8 cellular contexts compared by ENCODE assay signal in genomic region chr11:73983764-73984543, GRCh38. TPM values are rescaled to one million over a fixed set of nuclear protein-coding genes. Genes with fewer than 3 reads are reported as not detected.
DNase-seq lines count a peak whose midpoint lies in the region; ATAC-seq and TF ChIP-seq lines count a peak whose summit lies in the region.

No MANE protein-coding gene starts in this region.

- TF ChIP-seq CTCF in GM06990 (IDR thresholded peaks at IDR 0.05; ENCODE audit: insufficient read depth, low read length, poor library complexity, severe bottlenecking) (no peak), brain (conservative IDR thresholded peaks at IDR 0.05) (no peak)

- DNase-seq in GM06990 (ENCODE audit: extremely low read depth, insufficient read length), result no peak
- DNase-seq in NCI-H2227 treated with DMSO at 0.1 percent for 48 hours (lab: John Stamatoyannopoulos, UW), result peak; percentile 51
- DNase-seq in AG08395 (ENCODE audit: low spot score), result no peak

- H3K4me3 ChIP-seq in GM06990 (replicated peaks; ENCODE audit: low read depth, low read length), result peak overlapping the region; percentile 57
- H3K4me3 ChIP-seq in muscle layer of duodenum (ENCODE audit: low read depth in 1 of 2, low read length in 2 of 2), result peak overlapping the region; percentile 75 to 80

- no peak for ATAC-seq in GM18861 (IDR thresholded peaks at IDR 0.05; ENCODE audit: unreplicated experiment)
- ATAC-seq in GM21381 (IDR thresholded peaks at IDR 0.05; ENCODE audit: unreplicated experiment), result no peak
- no peak for ATAC-seq in GM18498 (IDR thresholded peaks at IDR 0.05; ENCODE audit: unreplicated experiment)

- H3K4me3 Mint-ChIP-seq in brain, result peak overlapping the region; percentile 95 to 98 (median 97)

- peaks cover 2% of the 10 kb centered on the region for H3K36me3 ChIP-seq in GM06990 (ENCODE audit: control insufficient read depth, insufficient read depth, low read length)
- H3K36me3 ChIP-seq in muscle layer of duodenum (ENCODE audit: control insufficient read depth in 1 of 2, insufficient read depth in 2 of 2, low read length in 2 of 2), result no peaks in the 10 kb centered on the region

- peak overlapping the region; percentile 95 to 99 (median 98) for H3K27ac Mint-ChIP-seq in brain

- H3K27me3 Mint-ChIP-seq in brain, result peaks cover 18% of the 10 kb centered on the region

- peaks cover 10% of the 10 kb centered on the region for H3K36me3 Mint-ChIP-seq in brain

- H3K27me3 ChIP-seq in GM06990 (replicated peaks; ENCODE audit: control insufficient read depth, insufficient read depth, low read length) (no peaks in the 10 kb centered on the region), muscle layer of duodenum (ENCODE audit: low read depth, low read length) (no peaks in the 10 kb centered on the region)

- H3K9me3 ChIP-seq in muscle layer of duodenum (ENCODE audit: control insufficient read depth in 1 of 2, low read length in 2 of 2), result no peaks in the 10 kb centered on the region

- peaks cover 41% of the 10 kb centered on the region for H3K4me1 Mint-ChIP-seq in brain

- peaks cover 0 to 2% (median 0%) of the 10 kb centered on the region in 5 experiments for H3K9me3 Mint-ChIP-seq in brain

- peak overlapping the region; percentile 90 for H3K27ac ChIP-seq in muscle layer of duodenum (ENCODE audit: low read length)

- H3K4me1 ChIP-seq in muscle layer of duodenum (ENCODE audit: control insufficient read depth in 1 of 2, insufficient read depth in 2 of 2, low read length in 2 of 2), result peaks cover 14 to 15% of the 10 kb centered on the region in 2 donors

RNA-seq across cellular contexts. Expression of gene UCP2, which starts 1.3 kb away (rescaled TPM):
- 461 TPM for polyA plus RNA-seq in brain (ENCODE audit: insufficient read depth, low read depth, low replicate concordance)

RNA-seq across cellular contexts. Expression of gene UCP3, which starts 24.9 kb away (rescaled TPM):
- polyA plus RNA-seq in brain (ENCODE audit: insufficient read depth, low read depth, low replicate concordance), result 1.1 TPM

RNA-seq across cellular contexts. Expression of gene DNAJB13, which starts 33.1 kb away (rescaled TPM):
- 0.36 TPM for polyA plus RNA-seq in brain (ENCODE audit: insufficient read depth, low read depth, low replicate concordance)
